1 cellular context compared by ENCODE assay signal in the genomic region with DNA sequence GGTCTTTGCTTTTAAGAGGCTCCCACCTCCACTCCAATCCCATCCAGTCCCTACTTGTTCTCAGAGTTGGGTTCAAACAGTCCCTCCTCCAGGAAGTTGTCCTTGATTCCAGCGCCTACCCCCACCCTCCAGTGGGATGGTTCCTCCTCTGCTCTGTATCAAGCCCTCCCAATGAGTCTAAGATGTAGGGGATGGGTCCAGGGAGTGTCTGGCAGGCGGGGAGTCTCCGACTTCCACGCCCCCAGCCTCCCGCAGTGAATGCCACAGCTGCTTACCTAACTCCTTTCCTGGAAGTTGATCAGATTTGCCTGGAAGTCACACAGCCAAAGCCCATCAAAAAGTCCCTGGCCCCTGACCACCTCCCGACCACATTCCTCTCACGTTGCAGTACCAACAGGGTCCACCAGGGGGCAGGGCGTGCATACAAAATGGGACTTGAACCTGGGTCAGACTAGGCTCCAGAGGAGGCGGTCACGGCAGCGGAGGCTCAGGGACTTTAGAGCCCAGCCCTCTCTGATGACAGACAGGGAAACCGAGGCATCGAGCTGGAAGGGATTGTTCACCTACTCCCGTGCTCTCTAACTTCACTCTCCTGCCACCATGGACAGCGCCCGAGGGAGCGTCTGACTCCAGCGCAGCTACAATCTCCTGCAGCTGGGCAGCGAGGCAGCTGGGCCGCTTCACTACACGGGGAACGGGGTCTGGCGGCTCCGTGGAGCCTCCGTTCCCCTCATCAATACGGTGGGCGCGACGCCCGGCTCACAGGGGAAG.
TF ChIP-seq lines count a peak whose summit lies in the region.

No MANE protein-coding gene starts in this region.

TF ChIP-seq in HepG2, 621 proteins besides CTCF, POLR2A, EP300 and RAD21 (continued from another document and continues in another):
- TF ChIP-seq, protein P1, sequence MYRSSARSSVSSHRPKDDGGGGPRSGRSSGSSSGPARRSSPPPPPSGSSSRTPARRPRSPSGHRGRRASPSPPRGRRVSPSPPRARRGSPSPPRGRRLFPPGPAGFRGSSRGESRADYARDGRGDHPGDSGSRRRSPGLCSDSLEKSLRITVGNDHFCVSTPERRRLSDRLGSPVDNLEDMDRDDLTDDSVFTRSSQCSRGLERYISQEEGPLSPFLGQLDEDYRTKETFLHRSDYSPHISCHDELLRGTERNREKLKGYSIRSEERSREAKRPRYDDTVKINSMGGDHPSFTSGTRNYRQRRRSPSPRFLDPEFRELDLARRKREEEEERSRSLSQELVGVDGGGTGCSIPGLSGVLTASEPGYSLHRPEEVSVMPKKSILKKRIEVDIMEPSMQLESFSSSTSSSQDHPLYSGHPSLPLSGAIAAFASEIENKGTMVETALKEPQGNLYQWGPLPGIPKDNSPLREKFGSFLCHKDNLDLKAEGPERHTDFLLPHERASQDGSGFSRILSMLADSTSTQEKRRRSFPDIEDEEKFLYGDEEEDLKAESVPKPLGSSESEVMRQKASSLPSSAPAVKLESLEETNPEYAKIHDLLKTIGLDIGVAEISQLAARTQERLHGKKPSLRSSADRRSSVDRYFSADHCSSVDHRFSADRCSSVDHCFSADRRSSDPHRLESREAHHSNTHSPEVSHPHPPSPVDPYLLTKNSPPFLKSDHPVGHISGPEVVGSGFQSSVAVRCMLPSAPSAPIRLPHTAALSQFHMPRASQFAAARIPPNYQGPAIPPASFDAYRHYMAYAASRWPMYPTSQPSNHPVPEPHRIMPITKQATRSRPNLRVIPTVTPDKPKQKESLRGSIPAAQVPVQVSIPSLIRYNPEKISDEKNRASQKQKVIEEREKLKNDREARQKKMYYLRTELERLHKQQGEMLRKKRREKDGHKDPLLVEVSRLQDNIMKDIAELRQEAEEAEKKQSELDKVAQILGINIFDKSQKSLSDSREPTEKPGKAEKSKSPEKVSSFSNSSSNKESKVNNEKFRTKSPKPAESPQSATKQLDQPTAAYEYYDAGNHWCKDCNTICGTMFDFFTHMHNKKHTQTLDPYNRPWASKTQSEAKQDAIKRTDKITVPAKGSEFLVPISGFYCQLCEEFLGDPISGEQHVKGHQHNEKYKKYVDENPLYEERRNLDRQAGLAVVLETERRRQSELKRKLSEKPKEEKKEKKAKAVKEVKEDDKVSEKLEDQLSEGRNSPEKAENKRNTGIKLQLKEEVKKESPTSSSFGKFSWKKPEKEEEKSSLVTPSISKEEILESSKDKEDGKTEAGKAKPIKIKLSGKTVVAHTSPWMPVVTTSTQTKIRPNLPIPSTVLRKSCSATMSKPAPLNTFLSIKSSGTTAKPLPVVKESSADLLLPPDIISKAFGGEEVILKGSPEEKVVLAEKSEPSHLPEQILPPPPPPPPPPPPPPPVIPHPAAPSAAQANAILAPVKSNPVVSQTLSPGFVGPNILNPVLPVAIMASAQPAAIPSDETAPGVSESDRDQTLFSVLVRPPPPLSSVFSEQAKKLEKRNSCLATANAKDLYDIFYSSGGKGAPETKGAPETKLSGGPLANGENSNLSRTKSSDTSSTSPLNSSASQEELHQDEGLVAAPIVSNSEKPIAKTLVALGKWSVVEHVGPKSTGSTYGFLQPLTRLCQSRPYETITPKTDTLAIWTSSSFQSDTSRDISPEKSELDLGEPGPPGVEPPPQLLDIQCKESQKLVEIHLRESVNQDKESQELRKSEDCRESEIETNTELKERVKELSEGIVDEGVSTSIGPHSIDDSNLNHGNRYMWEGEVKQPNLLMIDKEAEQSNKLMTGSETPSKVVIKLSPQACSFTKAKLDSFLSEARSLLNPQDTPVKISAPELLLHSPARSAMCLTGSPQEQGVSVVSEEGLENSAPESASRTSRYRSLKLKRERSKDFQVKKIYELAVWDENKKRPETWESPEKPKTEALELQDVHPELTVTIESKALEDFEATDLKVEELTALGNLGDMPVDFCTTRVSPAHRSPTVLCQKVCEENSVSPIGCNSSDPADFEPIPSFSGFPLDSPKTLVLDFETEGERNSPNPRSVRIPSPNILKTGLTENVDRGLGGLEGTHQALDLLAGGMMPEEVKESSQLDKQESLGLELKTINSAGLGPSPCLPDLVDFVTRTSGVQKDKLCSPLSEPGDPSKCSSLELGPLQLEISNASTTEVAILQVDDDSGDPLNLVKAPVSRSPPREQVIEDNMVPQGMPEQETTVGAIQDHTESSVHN (CRISPR knock-in tag; IDR thresholded peaks at IDR 0.05) = no peak; the same call in 1 of the 2 replicates
- peak; percentile 60; the same call in 1 of the 2 replicates for TF ChIP-seq HDAC2 (CRISPR knock-in tag; IDR thresholded peaks at IDR 0.05)
- TF ChIP-seq SSRP1 (CRISPR knock-in tag; IDR thresholded peaks at IDR 0.05) = no peak
- TF ChIP-seq ZIK1 (CRISPR knock-in tag; IDR thresholded peaks at IDR 0.05; ENCODE audit: borderline replicate concordance, low read depth) = peak; percentile 58; the same call in 1 of the 2 replicates
- peak; percentile 57 for TF ChIP-seq DBP (CRISPR knock-in tag; IDR thresholded peaks at IDR 0.05; ENCODE audit: not compliant biosample characterization)
- peak; percentile 52; the same call in 1 of the 2 replicates for TF ChIP-seq HNF1B (CRISPR knock-in tag; IDR thresholded peaks at IDR 0.05)
- peak; percentile 64; the same call in 1 of the 2 replicates for TF ChIP-seq DZIP1 (CRISPR knock-in tag; IDR thresholded peaks at IDR 0.05)
- TF ChIP-seq NR2C2 (CRISPR knock-in tag; IDR thresholded peaks at IDR 0.05; ENCODE audit: borderline replicate concordance) = 0 out of 2 replicates have a peak, but pooled peaks have one; percentile 26
- TF ChIP-seq HOXD1 (CRISPR knock-in tag; IDR thresholded peaks at IDR 0.05) = peak; percentile 69
- TF ChIP-seq ZNF136 (CRISPR knock-in tag; IDR thresholded peaks at IDR 0.05; ENCODE audit: low read depth) = peak; percentile 93; the same call in 1 of the 2 replicates
- no peak for TF ChIP-seq RFXAP (CRISPR knock-in tag; IDR thresholded peaks at IDR 0.05; ENCODE audit: borderline replicate concordance)
- TF ChIP-seq RFX1 (IDR thresholded peaks at IDR 0.05) = no peak
- peak; percentile 25 for TF ChIP-seq RBM39 (IDR thresholded peaks at IDR 0.05; ENCODE audit: low read depth, low read length, poor library complexity, severe bottlenecking)
- 0 out of 2 replicates have a peak, but pooled peaks have one; percentile 16 for TF ChIP-seq SIX1 (CRISPR knock-in tag; IDR thresholded peaks at IDR 0.05; ENCODE audit: borderline replicate concordance)
- peak; percentile 58 for TF ChIP-seq ZNF777 (CRISPR knock-in tag; IDR thresholded peaks at IDR 0.05)
- TF ChIP-seq, protein P2, sequence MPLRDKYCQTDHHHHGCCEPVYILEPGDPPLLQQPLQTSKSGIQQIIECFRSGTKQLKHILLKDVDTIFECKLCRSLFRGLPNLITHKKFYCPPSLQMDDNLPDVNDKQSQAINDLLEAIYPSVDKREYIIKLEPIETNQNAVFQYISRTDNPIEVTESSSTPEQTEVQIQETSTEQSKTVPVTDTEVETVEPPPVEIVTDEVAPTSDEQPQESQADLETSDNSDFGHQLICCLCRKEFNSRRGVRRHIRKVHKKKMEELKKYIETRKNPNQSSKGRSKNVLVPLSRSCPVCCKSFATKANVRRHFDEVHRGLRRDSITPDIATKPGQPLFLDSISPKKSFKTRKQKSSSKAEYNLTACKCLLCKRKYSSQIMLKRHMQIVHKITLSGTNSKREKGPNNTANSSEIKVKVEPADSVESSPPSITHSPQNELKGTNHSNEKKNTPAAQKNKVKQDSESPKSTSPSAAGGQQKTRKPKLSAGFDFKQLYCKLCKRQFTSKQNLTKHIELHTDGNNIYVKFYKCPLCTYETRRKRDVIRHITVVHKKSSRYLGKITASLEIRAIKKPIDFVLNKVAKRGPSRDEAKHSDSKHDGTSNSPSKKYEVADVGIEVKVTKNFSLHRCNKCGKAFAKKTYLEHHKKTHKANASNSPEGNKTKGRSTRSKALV (CRISPR knock-in tag; IDR thresholded peaks at IDR 0.05) = 0 out of 2 replicates have a peak, but pooled peaks have one; percentile 79
- no peak for TF ChIP-seq HDAC6 (IDR thresholded peaks at IDR 0.05; ENCODE audit: low read depth, low read length)
- TF ChIP-seq, protein P3, sequence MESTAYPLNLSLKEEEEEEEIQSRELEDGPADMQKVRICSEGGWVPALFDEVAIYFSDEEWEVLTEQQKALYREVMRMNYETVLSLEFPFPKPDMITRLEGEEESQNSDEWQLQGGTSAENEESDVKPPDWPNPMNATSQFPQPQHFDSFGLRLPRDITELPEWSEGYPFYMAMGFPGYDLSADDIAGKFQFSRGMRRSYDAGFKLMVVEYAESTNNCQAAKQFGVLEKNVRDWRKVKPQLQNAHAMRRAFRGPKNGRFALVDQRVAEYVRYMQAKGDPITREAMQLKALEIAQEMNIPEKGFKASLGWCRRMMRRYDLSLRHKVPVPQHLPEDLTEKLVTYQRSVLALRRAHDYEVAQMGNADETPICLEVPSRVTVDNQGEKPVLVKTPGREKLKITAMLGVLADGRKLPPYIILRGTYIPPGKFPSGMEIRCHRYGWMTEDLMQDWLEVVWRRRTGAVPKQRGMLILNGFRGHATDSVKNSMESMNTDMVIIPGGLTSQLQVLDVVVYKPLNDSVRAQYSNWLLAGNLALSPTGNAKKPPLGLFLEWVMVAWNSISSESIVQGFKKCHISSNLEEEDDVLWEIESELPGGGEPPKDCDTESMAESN (CRISPR knock-in tag; conservative IDR thresholded peaks at IDR 0.05) = peak; percentile 78
- TF ChIP-seq, protein P4, sequence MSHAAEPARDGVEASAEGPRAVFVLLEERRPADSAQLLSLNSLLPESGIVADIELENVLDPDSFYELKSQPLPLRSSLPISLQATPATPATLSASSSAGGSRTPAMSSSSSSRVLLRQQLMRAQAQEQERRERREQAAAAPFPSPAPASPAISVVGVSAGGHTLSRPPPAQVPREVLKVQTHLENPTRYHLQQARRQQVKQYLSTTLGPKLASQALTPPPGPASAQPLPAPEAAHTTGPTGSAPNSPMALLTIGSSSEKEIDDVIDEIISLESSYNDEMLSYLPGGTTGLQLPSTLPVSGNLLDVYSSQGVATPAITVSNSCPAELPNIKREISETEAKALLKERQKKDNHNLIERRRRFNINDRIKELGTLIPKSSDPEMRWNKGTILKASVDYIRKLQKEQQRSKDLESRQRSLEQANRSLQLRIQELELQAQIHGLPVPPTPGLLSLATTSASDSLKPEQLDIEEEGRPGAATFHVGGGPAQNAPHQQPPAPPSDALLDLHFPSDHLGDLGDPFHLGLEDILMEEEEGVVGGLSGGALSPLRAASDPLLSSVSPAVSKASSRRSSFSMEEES (CRISPR knock-in tag; IDR thresholded peaks at IDR 0.05) = peak; percentile 62
- TF ChIP-seq ZNF546 (CRISPR knock-in tag; conservative IDR thresholded peaks at IDR 0.05) = peak; percentile 67; the same call in 1 of the 2 replicates
- TF ChIP-seq, protein P5, sequence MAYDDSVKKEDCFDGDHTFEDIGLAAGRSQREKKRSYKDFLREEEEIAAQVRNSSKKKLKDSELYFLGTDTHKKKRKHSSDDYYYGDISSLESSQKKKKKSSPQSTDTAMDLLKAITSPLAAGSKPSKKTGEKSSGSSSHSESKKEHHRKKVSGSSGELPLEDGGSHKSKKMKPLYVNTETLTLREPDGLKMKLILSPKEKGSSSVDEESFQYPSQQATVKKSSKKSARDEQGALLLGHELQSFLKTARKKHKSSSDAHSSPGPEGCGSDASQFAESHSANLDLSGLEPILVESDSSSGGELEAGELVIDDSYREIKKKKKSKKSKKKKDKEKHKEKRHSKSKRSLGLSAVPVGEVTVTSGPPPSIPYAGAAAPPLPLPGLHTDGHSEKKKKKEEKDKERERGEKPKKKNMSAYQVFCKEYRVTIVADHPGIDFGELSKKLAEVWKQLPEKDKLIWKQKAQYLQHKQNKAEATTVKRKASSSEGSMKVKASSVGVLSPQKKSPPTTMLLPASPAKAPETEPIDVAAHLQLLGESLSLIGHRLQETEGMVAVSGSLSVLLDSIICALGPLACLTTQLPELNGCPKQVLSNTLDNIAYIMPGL (CRISPR knock-in tag; IDR thresholded peaks at IDR 0.05; ENCODE audit: borderline replicate concordance in 1 of 2, low read depth in 1 of 2) = peak; percentile 85 to 92
- TF ChIP-seq, protein P6, sequence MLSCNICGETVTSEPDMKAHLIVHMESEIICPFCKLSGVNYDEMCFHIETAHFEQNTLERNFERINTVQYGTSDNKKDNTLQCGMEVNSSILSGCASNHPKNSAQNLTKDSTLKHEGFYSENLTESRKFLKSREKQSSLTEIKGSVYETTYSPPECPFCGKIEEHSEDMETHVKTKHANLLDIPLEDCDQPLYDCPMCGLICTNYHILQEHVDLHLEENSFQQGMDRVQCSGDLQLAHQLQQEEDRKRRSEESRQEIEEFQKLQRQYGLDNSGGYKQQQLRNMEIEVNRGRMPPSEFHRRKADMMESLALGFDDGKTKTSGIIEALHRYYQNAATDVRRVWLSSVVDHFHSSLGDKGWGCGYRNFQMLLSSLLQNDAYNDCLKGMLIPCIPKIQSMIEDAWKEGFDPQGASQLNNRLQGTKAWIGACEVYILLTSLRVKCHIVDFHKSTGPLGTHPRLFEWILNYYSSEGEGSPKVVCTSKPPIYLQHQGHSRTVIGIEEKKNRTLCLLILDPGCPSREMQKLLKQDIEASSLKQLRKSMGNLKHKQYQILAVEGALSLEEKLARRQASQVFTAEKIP (CRISPR knock-in tag; IDR thresholded peaks at IDR 0.05; ENCODE audit: borderline replicate concordance) = no peak
- TF ChIP-seq TP53 (CRISPR knock-in tag; conservative IDR thresholded peaks at IDR 0.05) = 0 out of 2 replicates have a peak, but pooled peaks have one; percentile 36
- peak; percentile 56; the same call in 1 of the 2 replicates for TF ChIP-seq GATAD1 (CRISPR knock-in tag; IDR thresholded peaks at IDR 0.05)
